In genomic region chr12:56932867-56933266, GRCh38 we compare ENCODE assay signal across 18 cellular contexts. TPM values are rescaled to one million over a fixed set of nuclear protein-coding genes. Genes with fewer than 3 reads are reported as not detected.
DNase-seq lines count a peak whose midpoint lies in the region; ATAC-seq and TF ChIP-seq lines count a peak whose summit lies in the region.
"Had no signal": no experiment of that assay in that cellular context is flagged by ENCODE, and none has a peak within 500 bp of the region (broad histone marks: within the 10 kb centered on the region; RNA-seq: fewer than 3 reads in every experiment).

No MANE protein-coding gene starts in this region.

- no peaks in the 10 kb centered on the region for H3K79me2 ChIP-seq in PC-3 (ENCODE audit: low read length)

- peaks cover 7% of the 10 kb centered on the region for H3K27me3 Mint-ChIP-seq in neural crest cell (ENCODE audit: low read depth)
- peaks cover 8 to 11% of the 10 kb centered on the region in 2 donors for H3K27me3 Mint-ChIP-seq in natural killer cell treated with Interleukin-12 subunit alpha and Interleukin-12 subunit beta and Interleukin-15 and Interleukin-18, amount 100 ng/mL, for 72 hours

- H3K27me3 ChIP-seq in PC-3 (ENCODE audit: low read length) (no peaks in the 10 kb centered on the region), gastroesophageal sphincter (no peaks in the 10 kb centered on the region)
- H3K27me3 ChIP-seq: tibial nerve had no signal

- H3K36me3 ChIP-seq in PC-3 (ENCODE audit: low read depth, low read length) (no peaks in the 10 kb centered on the region), gastroesophageal sphincter (no peaks in the 10 kb centered on the region)
- H3K36me3 ChIP-seq: tibial nerve had no signal

- intact Hi-C loops in PC-3 (cut with micrococcal nuclease) = no loop called here

- no peaks in the 10 kb centered on the region for H3F3A ChIP-seq in PC-3 (ENCODE audit: low read length, unreplicated experiment)

- H3K4me3 ChIP-seq in PC-3 (ENCODE audit: low read length) (no peak overlapping the region), gastroesophageal sphincter (no peak overlapping the region)
- H3K4me3 ChIP-seq: tibial nerve had no signal

- no TSS peak for BruUV-seq in PC-3 (replicated peaks; lab: Mats Ljungman, UMichigan)

- H2AFZ ChIP-seq in PC-3 (ENCODE audit: low read length) = no peak overlapping the region

- no peaks in the 10 kb centered on the region; the same call in 1 of the 2 replicates for H3K9me2 ChIP-seq in PC-3 (replicated peaks; ENCODE audit: low read length)

- H3K4me3 Mint-ChIP-seq in neural crest cell = no peak overlapping the region
- H3K4me3 Mint-ChIP-seq in natural killer cell treated with Interleukin-12 subunit alpha and Interleukin-12 subunit beta and Interleukin-15 and Interleukin-18, amount 100 ng/mL, for 72 hours = no peak overlapping the region
- H3K4me3 Mint-ChIP-seq: B cell had no signal

- no peak for TF ChIP-seq POLR2A in gastroesophageal sphincter (IDR thresholded peaks at IDR 0.05)

- DNase-seq in ELF-1 (ENCODE audit: low read depth, low spot score) = peak; percentile 58
- no peak for DNase-seq in PC-3
- DNase-seq in neural crest cell (ENCODE audit: low read depth, low spot score) = no peak
- no peak for DNase-seq in NK-92 (lab: John Stamatoyannopoulos, UW; ENCODE audit: unreplicated experiment)
- no peak for DNase-seq in natural killer cell treated with Interleukin-12 subunit alpha and Interleukin-12 subunit beta and Interleukin-15 and Interleukin-18, amount 100 ng/mL, for 72 hours (ENCODE audit: low spot score)
- DNase-seq in NCI-H1694 (lab: John Stamatoyannopoulos, UW) = no peak
- DNase-seq: activated CD4-positive, alpha-beta T cell treated with anti-CD3 and anti-CD28 coated beads, Interleukin-2, amount 50 U/mL, for 48 hours; NCI-H1105; NCI-H446; stimulated activated CD4-positive, alpha-beta T cell treated with anti-CD3 and anti-CD28 coated beads, Interleukin-1b, Interleukin-23, amount 100 ng/mL, for 48 hours had no signal

- POLR2A ChIA-PET in PC-3 (lab: Charles Lee; ENCODE audit: unreplicated experiment) = no interaction called here

- no peak overlapping the region for H3K9ac ChIP-seq in PC-3 (ENCODE audit: low read length)

- no peak for TF ChIP-seq EP300 in gastroesophageal sphincter (IDR thresholded peaks at IDR 0.05)

- CTCF ChIA-PET in PC-3 (lab: Charles Lee) = no interaction called here

- H3K4me1 Mint-ChIP-seq in neural crest cell = peaks cover 17% of the 10 kb centered on the region
- peaks cover 4 to 5% of the 10 kb centered on the region in 2 donors for H3K4me1 Mint-ChIP-seq in natural killer cell treated with Interleukin-12 subunit alpha and Interleukin-12 subunit beta and Interleukin-15 and Interleukin-18, amount 100 ng/mL, for 72 hours (ENCODE audit: low read depth in 2 of 2)

- TF ChIP-seq CTCF in PC-3 (conservative IDR thresholded peaks at IDR 0.05; ENCODE audit: low read depth, low read length) = no peak
- no peak for TF ChIP-seq CTCF in gastroesophageal sphincter (IDR thresholded peaks at IDR 0.05)
- no peak for TF ChIP-seq CTCF in neural crest cell (conservative IDR thresholded peaks at IDR 0.05)

- no peak overlapping the region for H3K27ac ChIP-seq in PC-3 (ENCODE audit: low read length)
- no peak overlapping the region for H3K27ac ChIP-seq in gastroesophageal sphincter
- H3K27ac ChIP-seq: tibial nerve had no signal

- H3K27ac Mint-ChIP-seq in neural crest cell (ENCODE audit: unreplicated experiment) = peak overlapping the region; percentile 83
- no peak overlapping the region for H3K27ac Mint-ChIP-seq in natural killer cell treated with Interleukin-12 subunit alpha and Interleukin-12 subunit beta and Interleukin-15 and Interleukin-18, amount 100 ng/mL, for 72 hours
- H3K27ac Mint-ChIP-seq: activated T-helper 2 cell treated with anti-CD3 and anti-CD28 coated beads, Interferon-gamma antibody, Interleukin-2, Interleukin-4, amounts not matched to agents 10 μg/mL and 5 μg/mL and 100 μg/mL, durations not matched to agents 14 hours and 24 hours and 36 hours; B cell had no signal

- no peaks in the 10 kb centered on the region for H3K36me3 Mint-ChIP-seq in neural crest cell (ENCODE audit: low read depth)
- no peaks in the 10 kb centered on the region for H3K36me3 Mint-ChIP-seq in natural killer cell treated with Interleukin-12 subunit alpha and Interleukin-12 subunit beta and Interleukin-15 and Interleukin-18, amount 100 ng/mL, for 72 hours

- H4K20me1 ChIP-seq in PC-3 (ENCODE audit: low read length) = no peaks in the 10 kb centered on the region

- no peak overlapping the region for H3K4me2 ChIP-seq in PC-3 (ENCODE audit: low read length)

- no peaks in the 10 kb centered on the region for H3K9me3 Mint-ChIP-seq in neural crest cell
- no peaks in the 10 kb centered on the region for H3K9me3 Mint-ChIP-seq in natural killer cell treated with Interleukin-12 subunit alpha and Interleukin-12 subunit beta and Interleukin-15 and Interleukin-18, amount 100 ng/mL, for 72 hours
- H3K9me3 Mint-ChIP-seq: activated T-helper 2 cell treated with anti-CD3 and anti-CD28 coated beads, Interferon-gamma antibody, Interleukin-2, Interleukin-4, amounts not matched to agents 10 μg/mL and 5 μg/mL and 100 μg/mL, durations not matched to agents 14 hours and 24 hours and 36 hours had no signal

- H3K9me3 ChIP-seq in PC-3 (ENCODE audit: low read length) (no peaks in the 10 kb centered on the region), gastroesophageal sphincter (no peaks in the 10 kb centered on the region)
- H3K9me3 ChIP-seq: tibial nerve had no signal

- ATAC-seq in PC-3 (peak; percentile 27; the same call in 1 of the 2 replicates), gastroesophageal sphincter (peak; percentile 79), HG02642 (IDR thresholded peaks at IDR 0.05; ENCODE audit: poor library complexity, unreplicated experiment) (no peak)
- ATAC-seq in natural killer cell treated with Interleukin-12 subunit alpha and Interleukin-12 subunit beta and Interleukin-15 and Interleukin-18, amount 100 ng/mL, for 72 hours = no peak

- peaks cover 6% of the 10 kb centered on the region; the same call in 1 of the 2 replicates for H3K4me1 ChIP-seq in PC-3 (ENCODE audit: insufficient read depth, low read length)
- H3K4me1 ChIP-seq in gastroesophageal sphincter = no peaks in the 10 kb centered on the region
- H3K4me1 ChIP-seq: tibial nerve had no signal

- 67 to 100% methylated on average over 1 of the region's 1 CpG for WGBS in gastroesophageal sphincter (ENCODE audit: low coverage in 1 of 2), 2 donors

RNA-seq across cellular contexts. Expression of gene SDR9C7, which starts 1.3 kb away (rescaled TPM):
- total RNA-seq in PC-3 (2014; rRNA removed) (not detected in 2 replicates), gastroesophageal sphincter (not detected), neural crest cell (not detected in 2 replicates)
- not detected for total RNA-seq in natural killer cell treated with Interleukin-12 subunit alpha and Interleukin-12 subunit beta and Interleukin-15 and Interleukin-18, amount 100 ng/mL, for 72 hours
- total RNA-seq: activated T-helper 2 cell treated with anti-CD3 and anti-CD28 coated beads, Interferon-gamma antibody, Interleukin-2, Interleukin-4, amounts not matched to agents 10 μg/mL and 5 μg/mL and 100 μg/mL, durations not matched to agents 14 hours and 24 hours and 36 hours; B cell; HT1080; pulmonary artery endothelial cell; T-helper 2 cell treated with Interferon-gamma antibody and Interleukin-4, amounts not matched to agents 100 ng/mL and 5 ng/mL, for 36 hours; tibial nerve had no signal

RNA-seq across cellular contexts. Expression of gene RDH16, which starts 24.5 kb away (rescaled TPM):
- total RNA-seq in PC-3 (2014; rRNA removed) (0.73 and 0.86 TPM in 2 replicates), gastroesophageal sphincter (under 1 TPM in 3 of 4 donors, not detected in 1; 0.22 to 0.81 (median 0.27) TPM), neural crest cell (0.34 and 0.44 TPM in 2 replicates)
- total RNA-seq in natural killer cell treated with Interleukin-12 subunit alpha and Interleukin-12 subunit beta and Interleukin-15 and Interleukin-18, amount 100 ng/mL, for 72 hours = under 1 TPM; 0.52 to 0.78 TPM
- total RNA-seq: HT1080 had no signal

Comparison
In these comparisons a context has a peak if more than half of its experiments do, and no peak if none do; other contexts are left out.
1. ATAC-seq: peak in PC-3 (single experiment) and gastroesophageal sphincter (single experiment); none in natural killer cell treated with Interleukin-12 subunit alpha and Interleukin-12 subunit beta and Interleukin-15 and Interleukin-18, amount 100 ng/mL, for 72 hours (0 of 2) and HG02642 (single experiment).